In genomic region chr6:46743425-46744158, GRCh38 we compare ENCODE assay signal across 10 cellular contexts. TPM values are rescaled to one million over a fixed set of nuclear protein-coding genes. Genes with fewer than 3 reads are reported as not detected.
"Had no signal": no experiment of that assay in that cellular context is flagged by ENCODE, and none has a peak within 500 bp of the region (broad histone marks: within the 10 kb centered on the region; RNA-seq: fewer than 3 reads in every experiment).

No MANE protein-coding gene starts in this region.

- H3K9me3 ChIP-seq: HAP-1 had no signal

- H3K9ac ChIP-seq: GM23248, KMS-11 had no signal

- H3K4me1 ChIP-seq: HAP-1 had no signal

- H3K4me3 ChIP-seq: GM23248, HAP-1 had no signal

- H3K27ac ChIP-seq: GM23248, KMS-11 had no signal

- ATAC-seq: HCT116 had no signal

- DNase-seq: GM23248, GOT3, H7, KBM-7 had no signal

- H3K36me3 ChIP-seq: HAP-1 had no signal

RNA-seq across cellular contexts. Expression of gene ANKRD66, which starts 3.1 kb away (rescaled TPM):
- total RNA-seq: GM23248, H4, H7, HT-29 had no signal
- polyA plus RNA-seq: GM23248, IgD-negative memory B cell had no signal

RNA-seq across cellular contexts. Expression of gene PLA2G7, which starts 8.4 kb away (rescaled TPM):
- total RNA-seq: GM23248, H4, HT-29 had no signal
- polyA plus RNA-seq: GM23248, IgD-negative memory B cell had no signal

RNA-seq across cellular contexts. Expression of gene MEP1A, which starts 49.6 kb away (rescaled TPM):
- total RNA-seq: GM23248, H7 had no signal
- polyA plus RNA-seq: GM23248, IgD-negative memory B cell had no signal

RNA-seq across cellular contexts. Expression of gene TDRD6, which starts 55.9 kb away (rescaled TPM):
- total RNA-seq: GM23248, H7, HT-29 had no signal
- polyA plus RNA-seq: GM23248, IgD-negative memory B cell had no signal
